ENCODE assay signal across 5 cellular contexts in genomic region chr10:120630266-120630665, GRCh38.
"Had no signal": no experiment of that assay in that cellular context is flagged by ENCODE, and none has a peak within 500 bp of the region (broad histone marks: within the 10 kb centered on the region; RNA-seq: fewer than 3 reads in every experiment).

No MANE protein-coding gene starts in this region.

- H3K36me3 Mint-ChIP-seq: IgD-negative memory B cell had no signal

- H3K9ac ChIP-seq: GM23248 had no signal

- H3K27ac Mint-ChIP-seq: H9, IgD-negative memory B cell had no signal

- H3K4me3 Mint-ChIP-seq: H9, IgD-negative memory B cell had no signal

- H3K4me1 Mint-ChIP-seq: IgD-negative memory B cell had no signal

- H3K4me3 ChIP-seq: GM23248 had no signal

- H3K27ac ChIP-seq: GM23248 had no signal

- DNase-seq: GM23248, H9, HCEC 1CT, KBM-7 had no signal

- H3K27me3 Mint-ChIP-seq: IgD-negative memory B cell had no signal
